In the genomic region with DNA sequence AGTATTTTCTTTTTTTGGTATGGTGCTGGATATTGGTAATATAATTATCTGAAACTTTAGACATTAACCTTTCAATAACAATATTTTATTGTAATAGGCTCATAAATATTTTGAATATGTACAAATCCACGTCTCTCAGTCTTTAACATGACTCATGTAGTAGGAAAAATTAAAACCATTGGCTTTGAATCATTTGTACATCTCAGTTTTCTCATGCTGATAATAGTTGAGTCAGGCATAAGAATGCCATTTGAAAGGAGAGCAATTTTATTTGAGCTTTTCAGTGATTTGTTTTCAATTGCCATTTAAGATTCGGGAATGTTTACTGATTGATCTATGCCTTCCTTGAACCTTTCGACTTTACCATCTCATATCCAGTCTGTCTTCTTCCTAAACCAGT, we compare ENCODE assay signal across 28 cellular contexts.
DNase-seq lines count a peak whose midpoint lies in the region; ATAC-seq, FAIRE-seq and TF ChIP-seq lines count a peak whose summit lies in the region.
"Had no signal": no experiment of that assay in that cellular context is flagged by ENCODE, and none has a peak within 500 bp of the region (broad histone marks: within the 10 kb centered on the region; RNA-seq: fewer than 3 reads in every experiment).

No MANE protein-coding gene starts in this region.

- H3K9me3 Mint-ChIP-seq in activated T-cell treated with anti-CD3 and anti-CD28 coated beads, Interleukin-2, amount 50 U/mL, for 72 hours: no peaks in the 10 kb centered on the region
- H3K9me3 Mint-ChIP-seq: activated CD4-positive, alpha-beta T cell treated with anti-CD3 and anti-CD28 coated beads, Interleukin-2, amount 10 ng/mL, durations not matched to agents 7 days and 5 days; activated naive CD4-positive, alpha-beta T cell treated with anti-CD3 and anti-CD28 coated beads for 36 hours; central memory CD8-positive, alpha-beta T cell; GM23338; stimulated activated naive CD8-positive, alpha-beta T cell treated with anti-CD3 and anti-CD28 coated beads, Interleukin-15, Interleukin-2, amounts not matched to agents 100 ng/mL and 50 ng/mL, for 24 hours had no signal

- no peak for FAIRE-seq in H54 (lab: Jason Lieb, UNC)

- H3K4me1 ChIP-seq in GM23248 (ENCODE audit: insufficient read depth): peaks cover 46% of the 10 kb centered on the region
- peaks cover 32% of the 10 kb centered on the region for H3K4me1 ChIP-seq in adipocyte (ENCODE audit: control insufficient read depth, insufficient read depth, low read length)
- peaks cover 9% of the 10 kb centered on the region for H3K4me1 ChIP-seq in fibroblast of lung (ENCODE audit: control insufficient read depth, extremely low read depth, insufficient read depth, low read length)
- H3K4me1 ChIP-seq: sigmoid colon, thyroid gland had no signal

- ATAC-seq in activated T-cell treated with anti-CD3 and anti-CD28 coated beads, Interleukin-2, amount 50 U/mL, for 72 hours (replicated peaks in 1 of 2): no peak
- ATAC-seq: GM23338, left cardiac atrium, Right ventricle myocardium inferior had no signal

- in situ Hi-C loops in GM23248 (cut with MboI): no loop called here

- peaks cover 42% of the 10 kb centered on the region for H3F3A ChIP-seq in GM23248 (ENCODE audit: insufficient read depth)

- peak overlapping the region; percentile 11; the same call in 1 of the 2 replicates for H2AFZ ChIP-seq in GM23248
- H2AFZ ChIP-seq in fibroblast of lung (ENCODE audit: low read length): no peak overlapping the region
- H2AFZ ChIP-seq: GM23338 had no signal

- no peaks in the 10 kb centered on the region for H3K4me1 Mint-ChIP-seq in activated T-cell treated with anti-CD3 and anti-CD28 coated beads, Interleukin-2, amount 50 U/mL, for 72 hours (ENCODE audit: low read depth)
- H3K4me1 Mint-ChIP-seq: activated CD4-positive, alpha-beta T cell treated with anti-CD3 and anti-CD28 coated beads, Interleukin-2, amount 10 ng/mL, durations not matched to agents 7 days and 5 days; central memory CD8-positive, alpha-beta T cell had no signal

- H4K20me1 ChIP-seq in GM23248 (ENCODE audit: insufficient read depth): no peaks in the 10 kb centered on the region
- H4K20me1 ChIP-seq in fibroblast of lung (ENCODE audit: control insufficient read depth, extremely low read depth, insufficient read depth, low read length): no peaks in the 10 kb centered on the region

- H3K9ac ChIP-seq in GM23248 (peak overlapping the region; percentile 52), adipocyte (ENCODE audit: low read length) (no peak overlapping the region), fibroblast of lung (ENCODE audit: insufficient read depth, low read length) (no peak overlapping the region)

- WGBS in GM23248 (ENCODE audit: low coverage in 1 of 2, low lambda C conversion rate in 2 of 2, missing lambda C conversion rate in 2 of 2), 2 experiments: 21 to 22% methylated on average over 3 of the region's 3 CpGs

- peak overlapping the region; percentile 79 for H3K27ac ChIP-seq in GM23248
- H3K27ac ChIP-seq in fibroblast of lung (ENCODE audit: insufficient read depth, low read length): no peak overlapping the region
- H3K27ac ChIP-seq: sigmoid colon, thyroid gland, WERI-Rb-1 had no signal

- H3K27ac Mint-ChIP-seq in activated T-cell treated with anti-CD3 and anti-CD28 coated beads, Interleukin-2, amount 50 U/mL, for 72 hours: no peak overlapping the region
- H3K27ac Mint-ChIP-seq: activated CD4-positive, alpha-beta T cell treated with anti-CD3 and anti-CD28 coated beads, Interleukin-2, amount 10 ng/mL, durations not matched to agents 7 days and 5 days; activated naive CD4-positive, alpha-beta T cell treated with anti-CD3 and anti-CD28 coated beads for 36 hours; GM23338; progenitor cell of endocrine pancreas; stimulated activated naive CD8-positive, alpha-beta T cell treated with anti-CD3 and anti-CD28 coated beads, Interleukin-15, Interleukin-2, amounts not matched to agents 100 ng/mL and 50 ng/mL, for 24 hours had no signal

- H3K79me2 ChIP-seq in GM23248 (ENCODE audit: insufficient read depth) (no peaks in the 10 kb centered on the region), fibroblast of lung (ENCODE audit: control insufficient read depth, insufficient read depth, low read length) (no peaks in the 10 kb centered on the region)

- H3K27me3 Mint-ChIP-seq in activated T-cell treated with anti-CD3 and anti-CD28 coated beads, Interleukin-2, amount 50 U/mL, for 72 hours (ENCODE audit: low read depth): peaks cover 10% of the 10 kb centered on the region
- H3K27me3 Mint-ChIP-seq: progenitor cell of endocrine pancreas had no signal

- H3K4me3 ChIP-seq in GM23248: no peak overlapping the region
- H3K4me3 ChIP-seq in adipocyte (ENCODE audit: low read length): no peak overlapping the region
- no peak overlapping the region for H3K4me3 ChIP-seq in fibroblast of lung (replicated peaks in 1 of 4; ENCODE audit: control extremely low read depth in 1 of 4, insufficient read depth in 1 of 4, low read depth in 3 of 4, low read length in 4 of 4)
- H3K4me3 ChIP-seq: GM23338, sigmoid colon, thyroid gland had no signal

- no peaks in the 10 kb centered on the region for H3K9me3 ChIP-seq in GM23248 (ENCODE audit: low read depth)
- no peaks in the 10 kb centered on the region for H3K9me3 ChIP-seq in adipocyte (ENCODE audit: control insufficient read depth, low read length)
- no peaks in the 10 kb centered on the region for H3K9me3 ChIP-seq in fibroblast of lung (ENCODE audit: control insufficient read depth, insufficient read depth, low read depth, low read length)
- H3K9me3 ChIP-seq: sigmoid colon, thyroid gland had no signal

- DNase-seq in GM23248: peak; percentile 80
- peak; percentile 45 for DNase-seq in adipocyte (ENCODE audit: low read depth)
- DNase-seq in fibroblast of lung (ENCODE audit: low read depth in 2 of 2): peak; percentile 57 to 66
- peak; percentile 9 for DNase-seq in stromal cell of bone marrow (ENCODE audit: low read depth)
- DNase-seq in activated T-cell treated with anti-CD3 and anti-CD28 coated beads, Interleukin-2, amount 50 U/mL, for 72 hours: no peak
- DNase-seq in NOMO-1 (lab: John Stamatoyannopoulos, UW; ENCODE audit: unreplicated experiment in 2 of 2): no peak
- no peak for DNase-seq in H54 (ENCODE audit: insufficient read length, low spot score)
- DNase-seq: activated CD4-positive, alpha-beta T cell treated with anti-CD3 and anti-CD28 coated beads, Interleukin-2, amount 10 ng/mL, durations not matched to agents 7 days and 5 days; activated naive CD4-positive, alpha-beta T cell treated with anti-CD3 and anti-CD28 coated beads for 36 hours; activated T-cell treated with anti-CD3 and anti-CD28 coated beads, Interleukin-2, amount 50 U/mL, for 48 hours; amygdala; COR-L47; DMS79; erythroblast; Karpas-422; left cardiac atrium; MV-4-11; NCI-H187; NCI-H748 treated with DMSO at 0.1 percent for 48 hours; sigmoid colon; stimulated activated CD4-positive, alpha-beta T cell treated with anti-CD3 and anti-CD28 coated beads, Interleukin-15, amount 100 ng/mL, for 24 hours; thyroid gland; WERI-Rb-1 had no signal

- H3K4me3 Mint-ChIP-seq in activated T-cell treated with anti-CD3 and anti-CD28 coated beads, Interleukin-2, amount 50 U/mL, for 72 hours: no peak overlapping the region
- H3K4me3 Mint-ChIP-seq: activated CD4-positive, alpha-beta T cell treated with anti-CD3 and anti-CD28 coated beads, Interleukin-2, amount 10 ng/mL, durations not matched to agents 7 days and 5 days; activated naive CD4-positive, alpha-beta T cell treated with anti-CD3 and anti-CD28 coated beads for 36 hours; central memory CD8-positive, alpha-beta T cell; GM23338; stimulated activated naive CD8-positive, alpha-beta T cell treated with anti-CD3 and anti-CD28 coated beads, Interleukin-15, Interleukin-2, amounts not matched to agents 100 ng/mL and 50 ng/mL, for 24 hours had no signal

- no peaks in the 10 kb centered on the region for H3K9me2 ChIP-seq in GM23248 (ENCODE audit: insufficient read depth)

- no peak for TF ChIP-seq CTCF in fibroblast of lung (conservative IDR thresholded peaks at IDR 0.05 in 1 of 2, IDR thresholded peaks at IDR 0.05 in 1 of 2; ENCODE audit: low read depth in 1 of 2, low read length in 2 of 2)

- H3K27me3 ChIP-seq in GM23248 (replicated peaks; ENCODE audit: insufficient read depth) (no peaks in the 10 kb centered on the region), adipocyte (replicated peaks; ENCODE audit: control insufficient read depth, insufficient read depth, low read length) (no peaks in the 10 kb centered on the region), fibroblast of lung (ENCODE audit: control insufficient read depth, insufficient read depth, low read length) (no peaks in the 10 kb centered on the region)
- H3K27me3 ChIP-seq: sigmoid colon, thyroid gland had no signal

- H3K36me3 Mint-ChIP-seq in activated T-cell treated with anti-CD3 and anti-CD28 coated beads, Interleukin-2, amount 50 U/mL, for 72 hours (ENCODE audit: insufficient read depth in 2 of 2): no peaks in the 10 kb centered on the region

- H3K36me3 ChIP-seq in GM23248 (ENCODE audit: low read depth) (no peaks in the 10 kb centered on the region), adipocyte (ENCODE audit: control insufficient read depth, insufficient read depth, low read length, severe bottlenecking) (no peaks in the 10 kb centered on the region), fibroblast of lung (ENCODE audit: control insufficient read depth, insufficient read depth, low read length) (no peaks in the 10 kb centered on the region)
- H3K36me3 ChIP-seq: sigmoid colon, thyroid gland, WERI-Rb-1 had no signal

- TF ChIP-seq POLR2A in H54 (IDR thresholded peaks at IDR 0.05; ENCODE audit: low read depth, low read length): no peak

- H3K4me2 ChIP-seq in GM23248 (ENCODE audit: unreplicated experiment): peak overlapping the region; percentile 65
- peak overlapping the region; percentile 29 for H3K4me2 ChIP-seq in fibroblast of lung (ENCODE audit: extremely low read depth, insufficient read depth, low read length)
- H3K4me2 ChIP-seq: GM23338 had no signal

Comparison
In these comparisons a context has a peak if more than half of its experiments do, and no peak if none do; other contexts are left out.
1. DNase-seq: peak in GM23248 (single experiment), adipocyte (single experiment), fibroblast of lung (2 of 2) and stromal cell of bone marrow (single experiment); none in activated T-cell treated with anti-CD3 and anti-CD28 coated beads, Interleukin-2, amount 50 U/mL, for 72 hours (0 of 2), NOMO-1 (0 of 2) and H54 (single experiment).